ENCODE assay signal across 1 cellular context in genomic region chr19:34351382-34351802, GRCh38.
TF ChIP-seq lines count a peak whose summit lies in the region.

No MANE protein-coding gene starts in this region.

TF ChIP-seq in GM12878, 131 proteins besides CTCF, POLR2A, EP300 and RAD21 (continues in another document):
- no peak for TF ChIP-seq BCL3 (IDR thresholded peaks at IDR 0.05; ENCODE audit: borderline replicate concordance, insufficient read depth, low read depth, low read length, poor library complexity, severe bottlenecking)
- no peak for TF ChIP-seq ZNF207 (IDR thresholded peaks at IDR 0.05; ENCODE audit: borderline replicate concordance)
- TF ChIP-seq CREM (IDR thresholded peaks at IDR 0.05; ENCODE audit: low read depth) = no peak
- TF ChIP-seq, protein P1, sequence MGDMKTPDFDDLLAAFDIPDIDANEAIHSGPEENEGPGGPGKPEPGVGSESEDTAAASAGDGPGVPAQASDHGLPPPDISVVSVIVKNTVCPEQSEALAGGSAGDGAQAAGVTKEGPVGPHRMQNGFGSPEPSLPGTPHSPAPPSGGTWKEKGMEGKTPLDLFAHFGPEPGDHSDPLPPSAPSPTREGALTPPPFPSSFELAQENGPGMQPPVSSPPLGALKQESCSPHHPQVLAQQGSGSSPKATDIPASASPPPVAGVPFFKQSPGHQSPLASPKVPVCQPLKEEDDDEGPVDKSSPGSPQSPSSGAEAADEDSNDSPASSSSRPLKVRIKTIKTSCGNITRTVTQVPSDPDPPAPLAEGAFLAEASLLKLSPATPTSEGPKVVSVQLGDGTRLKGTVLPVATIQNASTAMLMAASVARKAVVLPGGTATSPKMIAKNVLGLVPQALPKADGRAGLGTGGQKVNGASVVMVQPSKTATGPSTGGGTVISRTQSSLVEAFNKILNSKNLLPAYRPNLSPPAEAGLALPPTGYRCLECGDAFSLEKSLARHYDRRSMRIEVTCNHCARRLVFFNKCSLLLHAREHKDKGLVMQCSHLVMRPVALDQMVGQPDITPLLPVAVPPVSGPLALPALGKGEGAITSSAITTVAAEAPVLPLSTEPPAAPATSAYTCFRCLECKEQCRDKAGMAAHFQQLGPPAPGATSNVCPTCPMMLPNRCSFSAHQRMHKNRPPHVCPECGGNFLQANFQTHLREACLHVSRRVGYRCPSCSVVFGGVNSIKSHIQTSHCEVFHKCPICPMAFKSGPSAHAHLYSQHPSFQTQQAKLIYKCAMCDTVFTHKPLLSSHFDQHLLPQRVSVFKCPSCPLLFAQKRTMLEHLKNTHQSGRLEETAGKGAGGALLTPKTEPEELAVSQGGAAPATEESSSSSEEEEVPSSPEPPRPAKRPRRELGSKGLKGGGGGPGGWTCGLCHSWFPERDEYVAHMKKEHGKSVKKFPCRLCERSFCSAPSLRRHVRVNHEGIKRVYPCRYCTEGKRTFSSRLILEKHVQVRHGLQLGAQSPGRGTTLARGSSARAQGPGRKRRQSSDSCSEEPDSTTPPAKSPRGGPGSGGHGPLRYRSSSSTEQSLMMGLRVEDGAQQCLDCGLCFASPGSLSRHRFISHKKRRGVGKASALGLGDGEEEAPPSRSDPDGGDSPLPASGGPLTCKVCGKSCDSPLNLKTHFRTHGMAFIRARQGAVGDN (IDR thresholded peaks at IDR 0.05) = peak; percentile 65
- no peak for TF ChIP-seq E2F8 (IDR thresholded peaks at IDR 0.05; ENCODE audit: low read depth, partially characterized antibody)
- TF ChIP-seq BHLHE40 (IDR thresholded peaks at IDR 0.05; ENCODE audit: borderline replicate concordance in 1 of 2, low read depth in 2 of 2, low read length in 1 of 2) = peak; percentile 62; a peak in 3 of 4 replicates
- TF ChIP-seq, protein P2, sequence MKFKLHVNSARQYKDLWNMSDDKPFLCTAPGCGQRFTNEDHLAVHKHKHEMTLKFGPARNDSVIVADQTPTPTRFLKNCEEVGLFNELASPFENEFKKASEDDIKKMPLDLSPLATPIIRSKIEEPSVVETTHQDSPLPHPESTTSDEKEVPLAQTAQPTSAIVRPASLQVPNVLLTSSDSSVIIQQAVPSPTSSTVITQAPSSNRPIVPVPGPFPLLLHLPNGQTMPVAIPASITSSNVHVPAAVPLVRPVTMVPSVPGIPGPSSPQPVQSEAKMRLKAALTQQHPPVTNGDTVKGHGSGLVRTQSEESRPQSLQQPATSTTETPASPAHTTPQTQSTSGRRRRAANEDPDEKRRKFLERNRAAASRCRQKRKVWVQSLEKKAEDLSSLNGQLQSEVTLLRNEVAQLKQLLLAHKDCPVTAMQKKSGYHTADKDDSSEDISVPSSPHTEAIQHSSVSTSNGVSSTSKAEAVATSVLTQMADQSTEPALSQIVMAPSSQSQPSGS (IDR thresholded peaks at IDR 0.05; ENCODE audit: low read length) = no peak
- 0 out of 2 replicates have a peak, but pooled peaks have one; percentile 21 for TF ChIP-seq GATAD2B (conservative IDR thresholded peaks at IDR 0.05; ENCODE audit: low read depth)
- no peak for TF ChIP-seq CHD4 (IDR thresholded peaks at IDR 0.05)
- no peak for TF ChIP-seq REST (IDR thresholded peaks at IDR 0.05; ENCODE audit: low read depth, low read length)
- no peak for TF ChIP-seq NR2C1 (IDR thresholded peaks at IDR 0.05)
- TF ChIP-seq, protein P3, sequence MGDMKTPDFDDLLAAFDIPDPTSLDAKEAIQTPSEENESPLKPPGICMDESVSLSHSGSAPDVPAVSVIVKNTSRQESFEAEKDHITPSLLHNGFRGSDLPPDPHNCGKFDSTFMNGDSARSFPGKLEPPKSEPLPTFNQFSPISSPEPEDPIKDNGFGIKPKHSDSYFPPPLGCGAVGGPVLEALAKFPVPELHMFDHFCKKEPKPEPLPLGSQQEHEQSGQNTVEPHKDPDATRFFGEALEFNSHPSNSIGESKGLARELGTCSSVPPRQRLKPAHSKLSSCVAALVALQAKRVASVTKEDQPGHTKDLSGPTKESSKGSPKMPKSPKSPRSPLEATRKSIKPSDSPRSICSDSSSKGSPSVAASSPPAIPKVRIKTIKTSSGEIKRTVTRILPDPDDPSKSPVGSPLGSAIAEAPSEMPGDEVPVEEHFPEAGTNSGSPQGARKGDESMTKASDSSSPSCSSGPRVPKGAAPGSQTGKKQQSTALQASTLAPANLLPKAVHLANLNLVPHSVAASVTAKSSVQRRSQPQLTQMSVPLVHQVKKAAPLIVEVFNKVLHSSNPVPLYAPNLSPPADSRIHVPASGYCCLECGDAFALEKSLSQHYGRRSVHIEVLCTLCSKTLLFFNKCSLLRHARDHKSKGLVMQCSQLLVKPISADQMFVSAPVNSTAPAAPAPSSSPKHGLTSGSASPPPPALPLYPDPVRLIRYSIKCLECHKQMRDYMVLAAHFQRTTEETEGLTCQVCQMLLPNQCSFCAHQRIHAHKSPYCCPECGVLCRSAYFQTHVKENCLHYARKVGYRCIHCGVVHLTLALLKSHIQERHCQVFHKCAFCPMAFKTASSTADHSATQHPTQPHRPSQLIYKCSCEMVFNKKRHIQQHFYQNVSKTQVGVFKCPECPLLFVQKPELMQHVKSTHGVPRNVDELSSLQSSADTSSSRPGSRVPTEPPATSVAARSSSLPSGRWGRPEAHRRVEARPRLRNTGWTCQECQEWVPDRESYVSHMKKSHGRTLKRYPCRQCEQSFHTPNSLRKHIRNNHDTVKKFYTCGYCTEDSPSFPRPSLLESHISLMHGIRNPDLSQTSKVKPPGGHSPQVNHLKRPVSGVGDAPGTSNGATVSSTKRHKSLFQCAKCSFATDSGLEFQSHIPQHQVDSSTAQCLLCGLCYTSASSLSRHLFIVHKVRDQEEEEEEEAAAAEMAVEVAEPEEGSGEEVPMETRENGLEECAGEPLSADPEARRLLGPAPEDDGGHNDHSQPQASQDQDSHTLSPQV (IDR thresholded peaks at IDR 0.05) = no peak
- TF ChIP-seq RAD51 (IDR thresholded peaks at IDR 0.05) = peak; percentile 58; the same call in 1 of the 2 replicates
- TF ChIP-seq, protein P4, sequence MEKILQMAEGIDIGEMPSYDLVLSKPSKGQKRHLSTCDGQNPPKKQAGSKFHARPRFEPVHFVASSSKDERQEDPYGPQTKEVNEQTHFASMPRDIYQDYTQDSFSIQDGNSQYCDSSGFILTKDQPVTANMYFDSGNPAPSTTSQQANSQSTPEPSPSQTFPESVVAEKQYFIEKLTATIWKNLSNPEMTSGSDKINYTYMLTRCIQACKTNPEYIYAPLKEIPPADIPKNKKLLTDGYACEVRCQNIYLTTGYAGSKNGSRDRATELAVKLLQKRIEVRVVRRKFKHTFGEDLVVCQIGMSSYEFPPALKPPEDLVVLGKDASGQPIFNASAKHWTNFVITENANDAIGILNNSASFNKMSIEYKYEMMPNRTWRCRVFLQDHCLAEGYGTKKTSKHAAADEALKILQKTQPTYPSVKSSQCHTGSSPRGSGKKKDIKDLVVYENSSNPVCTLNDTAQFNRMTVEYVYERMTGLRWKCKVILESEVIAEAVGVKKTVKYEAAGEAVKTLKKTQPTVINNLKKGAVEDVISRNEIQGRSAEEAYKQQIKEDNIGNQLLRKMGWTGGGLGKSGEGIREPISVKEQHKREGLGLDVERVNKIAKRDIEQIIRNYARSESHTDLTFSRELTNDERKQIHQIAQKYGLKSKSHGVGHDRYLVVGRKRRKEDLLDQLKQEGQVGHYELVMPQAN (conservative IDR thresholded peaks at IDR 0.05) = no peak
- TF ChIP-seq MTA2 (IDR thresholded peaks at IDR 0.05; ENCODE audit: low read depth) = peak; percentile 41
- no peak for TF ChIP-seq KLF5 (IDR thresholded peaks at IDR 0.05; ENCODE audit: partially characterized antibody)
- no peak for TF ChIP-seq TCF7 (IDR thresholded peaks at IDR 0.05; ENCODE audit: borderline replicate concordance)
- no peak for TF ChIP-seq POLR2AphosphoS2 (IDR thresholded peaks at IDR 0.05; ENCODE audit: low read depth, low read length)
- no peak for TF ChIP-seq ZBTB40 (IDR thresholded peaks at IDR 0.05; ENCODE audit: borderline replicate concordance)
- no peak for TF ChIP-seq SUPT20H (IDR thresholded peaks at IDR 0.05; ENCODE audit: borderline replicate concordance, control insufficient read depth, low read depth, low read length)
- no peak for TF ChIP-seq SMAD1 (IDR thresholded peaks at IDR 0.05; ENCODE audit: low read depth, partially characterized antibody)
- TF ChIP-seq, protein P5, sequence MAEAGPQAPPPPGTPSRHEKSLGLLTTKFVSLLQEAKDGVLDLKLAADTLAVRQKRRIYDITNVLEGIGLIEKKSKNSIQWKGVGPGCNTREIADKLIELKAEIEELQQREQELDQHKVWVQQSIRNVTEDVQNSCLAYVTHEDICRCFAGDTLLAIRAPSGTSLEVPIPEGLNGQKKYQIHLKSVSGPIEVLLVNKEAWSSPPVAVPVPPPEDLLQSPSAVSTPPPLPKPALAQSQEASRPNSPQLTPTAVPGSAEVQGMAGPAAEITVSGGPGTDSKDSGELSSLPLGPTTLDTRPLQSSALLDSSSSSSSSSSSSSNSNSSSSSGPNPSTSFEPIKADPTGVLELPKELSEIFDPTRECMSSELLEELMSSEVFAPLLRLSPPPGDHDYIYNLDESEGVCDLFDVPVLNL (IDR thresholded peaks at IDR 0.05; ENCODE audit: low read depth, low read length) = no peak
- TF ChIP-seq FOXM1 (IDR thresholded peaks at IDR 0.05; ENCODE audit: low read depth, low read length) = no peak
- no peak for TF ChIP-seq BCL11A (IDR thresholded peaks at IDR 0.05; ENCODE audit: low read depth, low read length)
- TF ChIP-seq RELA (IDR thresholded peaks at IDR 0.05; ENCODE audit: borderline replicate concordance, partially characterized antibody) = no peak
- 0 out of 2 replicates have a peak, but pooled peaks have one; percentile 17 for TF ChIP-seq DPF2 (IDR thresholded peaks at IDR 0.05)
- TF ChIP-seq IKZF2 (IDR thresholded peaks at IDR 0.05) = no peak
- no peak for TF ChIP-seq CBFB (IDR thresholded peaks at IDR 0.05; ENCODE audit: low read depth)
